10 cellular contexts compared by ENCODE assay signal in the genomic region with DNA sequence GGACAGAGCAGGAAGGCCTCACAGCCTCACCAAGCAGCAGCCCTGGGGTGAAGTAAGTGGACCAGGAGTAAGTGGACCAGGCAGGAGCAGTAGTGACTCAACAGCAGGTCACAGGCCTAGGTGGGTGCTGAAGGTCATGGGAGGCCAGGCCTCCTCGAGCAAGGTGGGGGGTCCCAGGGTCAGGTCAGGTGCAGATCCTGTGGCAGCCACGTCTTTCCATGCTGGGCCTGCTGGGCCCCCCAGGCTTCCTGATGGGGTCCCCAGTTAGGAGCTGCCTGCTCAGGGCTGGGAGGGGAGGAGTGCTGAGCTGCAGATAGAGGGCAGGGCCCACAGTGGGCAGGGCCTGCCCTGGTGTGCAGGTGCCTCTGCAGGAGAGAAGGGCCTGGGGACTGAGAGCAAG. TPM values are rescaled to one million over a fixed set of nuclear protein-coding genes. Genes with fewer than 3 reads are reported as not detected.
"Had no signal": no experiment of that assay in that cellular context is flagged by ENCODE, and none has a peak within 500 bp of the region (broad histone marks: within the 10 kb centered on the region; RNA-seq: fewer than 3 reads in every experiment).

No MANE protein-coding gene starts in this region.

RNA-seq across cellular contexts. Expression of gene MCCD1, which starts 19.7 kb away (rescaled TPM):
- total RNA-seq: activated CD4-positive, alpha-beta T cell treated with anti-CD3 and anti-CD28 coated beads, Interleukin-2, amount 10 ng/mL, durations not matched to agents 24 days and 14 days; activated T-cell treated with anti-CD3 and anti-CD28 coated beads, Interleukin-2, amount 50 U/mL, for 4 hours; activated T-helper 1 cell treated with anti-CD3 and anti-CD28 coated beads, Interleukin-12 subunit alpha, Interleukin-12 subunit beta, Interleukin-2, Interleukin-4 antibody, amounts not matched to agents 30 ng/mL and 10 ng/mL and 1 ng/mL, durations not matched to agents 14 hours and 24 hours and 36 hours; aorta; cardiac muscle cell; MCF 10A; OCI-LY7; PC-9; Right ventricle myocardium superior; T-helper 2 cell treated with Interferon-gamma antibody and Interleukin-4, amounts not matched to agents 100 ng/mL and 5 ng/mL, for 36 hours had no signal
- polyA plus RNA-seq: aorta, cardiac muscle cell had no signal
